15 cellular contexts compared by ENCODE assay signal in the genomic region with DNA sequence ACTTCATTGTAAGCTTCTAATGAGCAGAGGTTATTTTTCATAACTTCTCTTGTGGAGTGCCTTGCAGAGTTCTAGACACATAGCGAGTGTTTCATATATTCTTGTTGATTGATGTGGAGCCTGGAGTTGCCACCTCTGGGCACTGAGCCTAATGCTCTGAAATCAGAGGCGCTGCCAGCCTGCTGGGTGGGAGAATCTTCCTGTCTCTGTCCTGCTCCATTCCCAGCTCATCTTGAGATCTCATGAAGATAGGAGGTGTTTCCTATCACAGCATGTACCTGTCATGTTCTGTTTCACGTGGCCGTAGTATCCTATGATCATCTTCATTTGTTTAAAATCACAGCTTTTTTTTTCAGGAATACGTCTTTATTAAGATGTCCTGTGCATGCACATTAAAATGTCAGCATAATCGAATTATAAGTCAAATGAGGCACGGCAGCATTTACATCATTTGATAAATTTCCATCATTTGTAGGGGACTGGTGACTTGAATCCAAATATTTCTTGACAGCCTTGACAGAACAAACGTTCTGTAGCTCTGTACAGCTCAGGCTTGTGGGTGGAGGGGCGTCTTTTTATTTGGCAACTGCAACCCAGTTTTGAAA.
A peak's percentile ranks its signal among the peaks of the same experiment; 100 is the strongest.
DNase-seq lines count a peak whose midpoint lies in the region; ATAC-seq and TF ChIP-seq lines count a peak whose summit lies in the region.
"Had no signal": no experiment of that assay in that cellular context is flagged by ENCODE, and none has a peak within 500 bp of the region (broad histone marks: within the 10 kb centered on the region; RNA-seq: fewer than 3 reads in every experiment).

No MANE protein-coding gene starts in this region.

- DNase-seq in Right ventricle myocardium superior: no peak
- DNase-seq in left ventricle myocardium inferior: no peak
- peak; percentile 57 to 63 for DNase-seq in NCI-H446 (lab: John Stamatoyannopoulos, UW)
- DNase-seq in caudate nucleus (lab: John Stamatoyannopoulos, UW): peak in 4 of 61 donors; percentile 6 to 24 (median 20)
- DNase-seq in NCI-H2107 treated with DMSO at 0.1 percent for 48 hours (lab: John Stamatoyannopoulos, UW; ENCODE audit: unreplicated experiment): no peak
- no peak for DNase-seq in glutamatergic neuron
- DNase-seq: CD8-positive, alpha-beta T cell; COR-L47; DMS153; DND-41; GDM1; GOT3; H9 had no signal

- TF ChIP-seq CTCF in left ventricle myocardium inferior (IDR thresholded peaks at IDR 0.05; ENCODE audit: borderline replicate concordance) (no peak), glutamatergic neuron (IDR thresholded peaks at IDR 0.05; ENCODE audit: partially characterized antibody, unreplicated experiment) (no peak)

- H3K27me3 ChIP-seq in left ventricle myocardium inferior (ENCODE audit: low read depth): no peaks in the 10 kb centered on the region

- H3K27ac ChIP-seq in left ventricle myocardium inferior (replicated peaks) (no peak overlapping the region), caudate nucleus (ENCODE audit: low read depth, low read length) (peak overlapping the region; percentile 11)
- H3K27ac ChIP-seq: A549 had no signal

- H3K9me3 Mint-ChIP-seq in glutamatergic neuron (ENCODE audit: unreplicated experiment): peaks cover 4% of the 10 kb centered on the region
- H3K9me3 Mint-ChIP-seq: CD8-positive, alpha-beta T cell; H9 had no signal

- H3K4me3 Mint-ChIP-seq in glutamatergic neuron (ENCODE audit: unreplicated experiment): no peak overlapping the region
- H3K4me3 Mint-ChIP-seq: CD14-positive monocyte; CD8-positive, alpha-beta T cell; H9 had no signal

- no peaks in the 10 kb centered on the region for H3K27me3 Mint-ChIP-seq in glutamatergic neuron (ENCODE audit: unreplicated experiment)

- no peak overlapping the region for H3K27ac Mint-ChIP-seq in glutamatergic neuron (ENCODE audit: unreplicated experiment)
- H3K27ac Mint-ChIP-seq: CD14-positive monocyte; CD8-positive, alpha-beta T cell; H9 had no signal

- H3K36me3 ChIP-seq in left ventricle myocardium inferior: no peaks in the 10 kb centered on the region

- peaks cover 11% of the 10 kb centered on the region for H3K4me1 ChIP-seq in left ventricle myocardium inferior
- H3K4me1 ChIP-seq: A549 had no signal

- ATAC-seq in Right ventricle myocardium superior (ENCODE audit: poor library complexity): peak; percentile 82
- ATAC-seq: A549; CD8-positive, alpha-beta T cell had no signal

- no peaks in the 10 kb centered on the region for H3K9me3 ChIP-seq in left ventricle myocardium inferior (replicated peaks)
- H3K9me3 ChIP-seq: A549 had no signal

- no peak overlapping the region for H3K4me3 ChIP-seq in left ventricle myocardium inferior
- H3K4me3 ChIP-seq: A549 had no signal

- peaks cover 2% of the 10 kb centered on the region for H3K4me1 Mint-ChIP-seq in glutamatergic neuron (ENCODE audit: low read depth, unreplicated experiment)
- H3K4me1 Mint-ChIP-seq: CD14-positive monocyte had no signal

- intact Hi-C loops in Right ventricle myocardium superior (cut with DNase I) (loop anchor here (10.0 kb wide), 1 partner anchor 47 kb away; no protein-coding TSS in a partner anchor), left ventricle myocardium inferior (cut with micrococcal nuclease) (no loop called here)

- peaks cover 5% of the 10 kb centered on the region for H3K36me3 Mint-ChIP-seq in glutamatergic neuron (ENCODE audit: unreplicated experiment)
- H3K36me3 Mint-ChIP-seq: CD14-positive monocyte; CD8-positive, alpha-beta T cell had no signal

Comparison
In these comparisons a context has a peak if more than half of its experiments do, and no peak if none do; other contexts are left out.
1. DNase-seq: peak in NCI-H446 (2 of 2); none in Right ventricle myocardium superior (single experiment), left ventricle myocardium inferior (single experiment), NCI-H2107 treated with DMSO at 0.1 percent for 48 hours (single experiment) and glutamatergic neuron (single experiment).